Comparison of ENCODE assay signal across 22 cellular contexts in the genomic region with DNA sequence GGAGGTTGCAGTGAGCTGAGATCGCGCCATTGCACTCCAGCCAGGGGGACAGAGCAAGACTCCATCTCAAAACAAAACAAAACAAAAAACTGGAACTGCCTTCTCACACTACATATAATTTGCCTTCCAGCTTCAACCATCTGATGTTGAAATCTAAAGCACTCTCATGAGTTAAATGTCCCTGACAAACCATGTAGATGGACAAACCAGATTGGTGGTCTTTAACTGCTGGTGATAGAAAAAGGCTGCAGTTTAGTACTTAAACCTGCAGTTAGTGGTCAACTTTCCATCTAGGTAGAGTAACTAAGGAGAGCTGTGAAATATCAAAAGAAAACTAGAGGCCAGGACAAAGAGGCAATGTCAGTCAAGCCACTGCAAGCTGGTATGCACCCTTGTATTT. TPM values are rescaled to one million over a fixed set of nuclear protein-coding genes. Genes with fewer than 3 reads are reported as not detected.
DNase-seq lines count a peak whose midpoint lies in the region; ATAC-seq and TF ChIP-seq lines count a peak whose summit lies in the region.
"Had no signal": no experiment of that assay in that cellular context is flagged by ENCODE, and none has a peak within 500 bp of the region (broad histone marks: within the 10 kb centered on the region; RNA-seq: fewer than 3 reads in every experiment).

No MANE protein-coding gene starts in this region.

- POLR2A ChIA-PET in OCI-LY7 (lab: Charles Lee), result interaction anchor here (1.3 to 1.9 kb wide), 2 partner anchors 21 to 28 kb away, joined by 6 to 11 read pairs; a partner anchor contains a TSS

- intact Hi-C loops in OCI-LY7 (cut with micrococcal nuclease; ENCODE audit: unreplicated experiment), result no loop called here

- H3K4me1 ChIP-seq in OCI-LY7 (ENCODE audit: insufficient read depth, low read length, poor library complexity, severe bottlenecking), result peaks cover 25% of the 10 kb centered on the region

- H3K4me1 Mint-ChIP-seq in activated naive CD4-positive, alpha-beta T cell treated with anti-CD3 and anti-CD28 coated beads, Interleukin-2, amount 10 ng/mL, durations not matched to agents 7 days and 5 days, result peaks cover 42% of the 10 kb centered on the region
- peaks cover 30 to 40% of the 10 kb centered on the region in 2 donors for H3K4me1 Mint-ChIP-seq in effector memory CD8-positive, alpha-beta T cell (ENCODE audit: low read depth in 2 of 2)
- H3K4me1 Mint-ChIP-seq in type B pancreatic cell (ENCODE audit: unreplicated experiment), result peaks cover 22% of the 10 kb centered on the region

- H2AFZ ChIP-seq in OCI-LY7 (ENCODE audit: low read length), result no peak overlapping the region
- H2AFZ ChIP-seq: GM23248 had no signal

- peak overlapping the region; percentile 95 for H3K4me2 ChIP-seq in OCI-LY7 (ENCODE audit: low read length)

- H3K79me2 ChIP-seq in OCI-LY7 (ENCODE audit: insufficient read depth, low read depth, low read length), result no peaks in the 10 kb centered on the region; the same call in 1 of the 2 replicates

- ATAC-seq in effector memory CD8-positive, alpha-beta T cell (replicated peaks), result no peak
- ATAC-seq in GM19452 (IDR thresholded peaks at IDR 0.05; ENCODE audit: unreplicated experiment), result no peak
- no peak for ATAC-seq in HG02885 (IDR thresholded peaks at IDR 0.05; ENCODE audit: poor library complexity, unreplicated experiment)
- ATAC-seq: sciatic nerve had no signal

- DNase-seq in activated naive CD4-positive, alpha-beta T cell treated with anti-CD3 and anti-CD28 coated beads, Interleukin-2, amount 10 ng/mL, durations not matched to agents 7 days and 5 days, result no peak
- DNase-seq in activated naive CD4-positive, alpha-beta T cell (lab: John Stamatoyannopoulos, UW), result no peak
- DNase-seq in OCI-LY7 (ENCODE audit: low spot score) (no peak), type B pancreatic cell (ENCODE audit: extremely low spot score, unreplicated experiment) (no peak), mesenteric fat pad (ENCODE audit: low spot score) (no peak)
- no peak for DNase-seq in effector memory CD8-positive, alpha-beta T cell
- DNase-seq: activated effector memory CD4-positive, alpha-beta T cell treated with Interleukin-2 at 50 U/mL for 16 hours; CD4-positive, alpha-beta T cell; central memory CD4-positive, alpha-beta T cell; foreskin melanocyte; GM23248; NCI-H2171 treated with DMSO at 0.1 percent for 48 hours; NCI-H526 treated with DMSO at 0.1 percent for 48 hours; Right ventricle myocardium superior; SW 1271; thyroid gland had no signal

- BruUV-seq in OCI-LY7 (replicated peaks; lab: Mats Ljungman, UMichigan), result no TSS peak

- H3K27ac ChIP-seq in OCI-LY7 (ENCODE audit: low read depth, low read length, poor library complexity, severe bottlenecking), result peak overlapping the region; percentile 93
- H3K27ac ChIP-seq: GM23248, thyroid gland, VCaP had no signal

- H3K9me3 Mint-ChIP-seq in activated naive CD4-positive, alpha-beta T cell treated with anti-CD3 and anti-CD28 coated beads, Interleukin-2, amount 10 ng/mL, durations not matched to agents 7 days and 5 days, result peaks cover 2% of the 10 kb centered on the region
- H3K9me3 Mint-ChIP-seq in effector memory CD8-positive, alpha-beta T cell, result no peaks in the 10 kb centered on the region
- peaks cover 9% of the 10 kb centered on the region for H3K9me3 Mint-ChIP-seq in type B pancreatic cell
- H3K9me3 Mint-ChIP-seq: CD4-positive, alpha-beta T cell had no signal

- H3K4me3 Mint-ChIP-seq in activated naive CD4-positive, alpha-beta T cell treated with anti-CD3 and anti-CD28 coated beads, Interleukin-2, amount 10 ng/mL, durations not matched to agents 7 days and 5 days, result peak overlapping the region; percentile 16
- no peak overlapping the region for H3K4me3 Mint-ChIP-seq in effector memory CD8-positive, alpha-beta T cell
- H3K4me3 Mint-ChIP-seq in type B pancreatic cell, result peak overlapping the region; percentile 24
- H3K4me3 Mint-ChIP-seq: CD4-positive, alpha-beta T cell had no signal

- no peaks in the 10 kb centered on the region for H3K27me3 Mint-ChIP-seq in activated naive CD4-positive, alpha-beta T cell treated with anti-CD3 and anti-CD28 coated beads, Interleukin-2, amount 10 ng/mL, durations not matched to agents 7 days and 5 days
- no peaks in the 10 kb centered on the region for H3K27me3 Mint-ChIP-seq in effector memory CD8-positive, alpha-beta T cell
- no peaks in the 10 kb centered on the region for H3K27me3 Mint-ChIP-seq in type B pancreatic cell
- H3K27me3 Mint-ChIP-seq: CD4-positive, alpha-beta T cell had no signal

- H3K27ac Mint-ChIP-seq in activated naive CD4-positive, alpha-beta T cell treated with anti-CD3 and anti-CD28 coated beads, Interleukin-2, amount 10 ng/mL, durations not matched to agents 7 days and 5 days, result no peak overlapping the region
- peak overlapping the region; percentile 89 to 90 for H3K27ac Mint-ChIP-seq in effector memory CD8-positive, alpha-beta T cell
- no peak overlapping the region for H3K27ac Mint-ChIP-seq in type B pancreatic cell
- H3K27ac Mint-ChIP-seq: CD4-positive, alpha-beta T cell had no signal

- H3K9me3 ChIP-seq in OCI-LY7 (ENCODE audit: low read length), result no peaks in the 10 kb centered on the region
- H3K9me3 ChIP-seq: MG63, thyroid gland had no signal

- CTCF ChIA-PET in activated naive CD4-positive, alpha-beta T cell treated with anti-CD3 and anti-CD28 coated beads, Interleukin-2, amount 10 ng/mL, durations not matched to agents 7 days and 5 days (lab: Charles Lee), result interaction anchor here (0.7 to 7.6 kb wide), 10 partner anchors 10 to 139 kb away, joined by 3 to 58 read pairs (median 4); a partner anchor contains a TSS
- CTCF ChIA-PET in OCI-LY7 (lab: Charles Lee; ENCODE audit: unreplicated experiment), result no interaction called here

- no peaks in the 10 kb centered on the region for H3K9me2 ChIP-seq in OCI-LY7 (ENCODE audit: insufficient read depth, low read length)

- peak overlapping the region; percentile 85 for H3K4me3 ChIP-seq in OCI-LY7 (ENCODE audit: low read depth, low read length, poor library complexity, severe bottlenecking)
- H3K4me3 ChIP-seq: GM23248, MG63, thyroid gland had no signal

- H3K36me3 ChIP-seq in OCI-LY7 (ENCODE audit: insufficient read depth, low read length), result no peaks in the 10 kb centered on the region
- H3K36me3 ChIP-seq: MG63, thyroid gland had no signal

- H4K20me1 ChIP-seq in OCI-LY7 (ENCODE audit: insufficient read depth, low read length), result no peaks in the 10 kb centered on the region

- H3K36me3 Mint-ChIP-seq in activated naive CD4-positive, alpha-beta T cell treated with anti-CD3 and anti-CD28 coated beads, Interleukin-2, amount 10 ng/mL, durations not matched to agents 7 days and 5 days, result peaks cover 7% of the 10 kb centered on the region
- H3K36me3 Mint-ChIP-seq in effector memory CD8-positive, alpha-beta T cell (ENCODE audit: insufficient read depth), result peaks cover 19% of the 10 kb centered on the region
- peaks cover 3% of the 10 kb centered on the region for H3K36me3 Mint-ChIP-seq in type B pancreatic cell

- no peak for TF ChIP-seq CTCF in OCI-LY7 (conservative IDR thresholded peaks at IDR 0.05; ENCODE audit: low read length)
- no peak for TF ChIP-seq CTCF in type B pancreatic cell (conservative IDR thresholded peaks at IDR 0.05)

RNA-seq across cellular contexts. Expression of a gene that starts 5.8 kb away (rescaled TPM):
- not detected in 2 replicates for total RNA-seq in OCI-LY7 (2014; rRNA removed; shearing (Covaris generic))
- total RNA-seq in OCI-LY7 (2022) (not detected in 2 replicates), type B pancreatic cell (ENCODE audit: low replicate concordance) (0.43 TPM in 1 of 2 replicates, not detected in the other), mesenteric fat pad (not detected)
- total RNA-seq: CD4-positive, alpha-beta T cell; GM23248; myocyte; Right ventricle myocardium superior; sciatic nerve had no signal

RNA-seq across cellular contexts. Expression of a gene that starts 8.4 kb away (rescaled TPM):
- total RNA-seq in OCI-LY7 (2014; rRNA removed; shearing (Covaris generic)), result not detected in 2 replicates
- total RNA-seq in OCI-LY7 (2022), result not detected in 2 replicates
- total RNA-seq in type B pancreatic cell (ENCODE audit: low replicate concordance), result 19.5 TPM in 1 of 2 replicates, not detected in the other
- total RNA-seq in mesenteric fat pad, result not detected
- total RNA-seq: CD4-positive, alpha-beta T cell; GM23248; myocyte; Right ventricle myocardium superior; sciatic nerve; thyroid gland had no signal

RNA-seq across cellular contexts. Expression of a gene that starts 21.3 kb away (rescaled TPM):
- 20.7 and 25.2 TPM in 2 replicates for total RNA-seq in OCI-LY7 (2014; rRNA removed; shearing (Covaris generic))
- total RNA-seq in OCI-LY7 (2022), result 23.3 and 26.6 TPM in 2 replicates
- total RNA-seq in type B pancreatic cell (ENCODE audit: low replicate concordance), result not detected in 2 replicates
- 5.2 TPM for total RNA-seq in mesenteric fat pad
- total RNA-seq: GM23248, myocyte had no signal

RNA-seq across cellular contexts. Expression of a gene that starts 23.7 kb away (rescaled TPM):
- not detected in 2 replicates for total RNA-seq in OCI-LY7 (2014; rRNA removed; shearing (Covaris generic))
- not detected in 2 replicates for total RNA-seq in OCI-LY7 (2022)
- total RNA-seq in type B pancreatic cell (ENCODE audit: low replicate concordance), result not detected in 2 replicates
- 3.7 TPM for total RNA-seq in mesenteric fat pad
- total RNA-seq: GM23248, myocyte had no signal

RNA-seq across cellular contexts. Expression of a gene that starts 27.4 kb away (rescaled TPM):
- not detected in 2 replicates for total RNA-seq in OCI-LY7 (2014; rRNA removed; shearing (Covaris generic))
- total RNA-seq in OCI-LY7 (2022) (1.4 and 1.9 TPM in 2 replicates), type B pancreatic cell (ENCODE audit: low replicate concordance) (0.97 TPM in 1 of 2 replicates, not detected in the other), mesenteric fat pad (4.4 TPM)
- total RNA-seq: GM23248, myocyte, thyroid gland had no signal

Comparison
In these comparisons a context has a peak if more than half of its experiments do, and no peak if none do; other contexts are left out.
1. H3K27ac Mint-ChIP-seq: peak in effector memory CD8-positive, alpha-beta T cell (2 of 2); none in activated naive CD4-positive, alpha-beta T cell treated with anti-CD3 and anti-CD28 coated beads, Interleukin-2, amount 10 ng/mL, durations not matched to agents 7 days and 5 days (single experiment) and type B pancreatic cell (single experiment).
2. H3K4me3 Mint-ChIP-seq: peak in activated naive CD4-positive, alpha-beta T cell treated with anti-CD3 and anti-CD28 coated beads, Interleukin-2, amount 10 ng/mL, durations not matched to agents 7 days and 5 days (single experiment) and type B pancreatic cell (single experiment); none in effector memory CD8-positive, alpha-beta T cell (0 of 2).